In the genomic region with DNA sequence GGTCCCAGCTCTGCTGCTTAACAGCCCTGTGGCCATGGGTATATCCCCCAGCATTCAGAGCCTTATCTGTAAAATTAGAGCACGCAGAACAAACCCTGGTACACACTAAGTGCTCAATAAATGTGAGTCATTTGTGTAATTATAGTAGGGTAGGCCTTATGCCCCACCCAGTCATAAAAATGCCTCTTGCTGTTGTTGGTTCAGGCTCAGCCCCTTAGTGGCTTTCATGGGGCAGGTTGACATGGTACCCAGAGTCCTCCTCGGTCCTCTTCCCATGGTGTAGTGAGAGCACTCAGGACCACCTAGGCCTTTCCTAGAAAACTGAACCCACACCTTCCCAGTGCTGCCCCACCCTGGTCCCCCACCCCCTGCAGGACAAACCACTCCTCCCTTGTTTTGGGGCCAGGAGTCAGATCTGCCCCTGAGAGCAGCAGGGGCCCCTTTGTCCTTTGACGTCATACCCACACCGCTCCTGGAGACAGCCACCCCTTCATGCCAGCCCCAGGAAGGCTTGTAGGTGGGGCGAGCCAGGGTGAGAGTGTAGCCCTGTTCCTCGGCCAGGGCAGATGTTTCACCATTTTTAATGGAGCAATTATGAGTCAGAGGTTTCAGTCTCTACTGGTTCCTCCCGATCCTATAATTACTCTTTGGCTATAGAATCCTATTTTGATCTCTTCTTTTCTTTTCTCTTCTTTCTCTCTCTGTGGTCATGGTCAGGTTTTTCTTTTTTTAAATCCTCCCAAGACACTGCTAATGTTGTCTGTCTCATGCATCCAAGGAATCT, we compare ENCODE assay signal across 8 cellular contexts. TPM values are rescaled to one million over a fixed set of nuclear protein-coding genes. Genes with fewer than 3 reads are reported as not detected.
DNase-seq lines count a peak whose midpoint lies in the region; ATAC-seq and TF ChIP-seq lines count a peak whose summit lies in the region.

No MANE protein-coding gene starts in this region.

- DNase-seq in stimulated activated CD4-positive, alpha-beta T cell treated with anti-CD3 and anti-CD28 coated beads, Interleukin-15, amount 100 ng/mL, for 24 hours, result peak; percentile 40
- DNase-seq in stimulated activated CD4-positive, alpha-beta T cell treated with anti-CD3 and anti-CD28 coated beads, Interleukin-2, amount 100 ng/mL, for 48 hours, result no peak
- peak; percentile 88 for DNase-seq in PC-3
- DNase-seq in brain microvascular endothelial cell, result peak; percentile 70
- DNase-seq in left kidney (ENCODE audit: low read depth, low spot score), result peak; percentile 35
- no peak for DNase-seq in testis
- no peak for DNase-seq in NCI-H1436 treated with DMSO at 0.1 percent for 48 hours (lab: John Stamatoyannopoulos, UW)

- no TSS peak for BruUV-seq in PC-3 (replicated peaks; lab: Mats Ljungman, UMichigan)

- peak; percentile 59 for ATAC-seq in PC-3
- no peak for ATAC-seq in HG02973 (IDR thresholded peaks at IDR 0.05; ENCODE audit: unreplicated experiment)

- POLR2A ChIA-PET in PC-3 (lab: Charles Lee; ENCODE audit: unreplicated experiment), result interaction anchor here (0.5 to 1.0 kb wide), 3 partner anchors 34 to 362 kb away, joined by 3 to 6 read pairs (median 3); no protein-coding TSS in a partner anchor

- no peak overlapping the region for H2AFZ ChIP-seq in PC-3 (ENCODE audit: low read length)

- no peaks in the 10 kb centered on the region for H3K9me3 ChIP-seq in PC-3 (ENCODE audit: low read length)
- no peaks in the 10 kb centered on the region for H3K9me3 ChIP-seq in testis

- H3K4me3 ChIP-seq in PC-3 (ENCODE audit: low read length) (peak overlapping the region; percentile 42; the same call in 1 of the 2 replicates), brain microvascular endothelial cell (ENCODE audit: low read depth, low read length) (no peak overlapping the region), testis (no peak overlapping the region)

- intact Hi-C loops in PC-3 (cut with micrococcal nuclease), result loop anchor here (5.0 kb wide), 1 partner anchor 37 kb away; the partner anchor contains the start of gene ACTN4
- intact Hi-C loops in testis (cut with DNase I; ENCODE audit: low total_unique reads), result no loop called here

- H3K79me2 ChIP-seq in PC-3 (ENCODE audit: low read length), result peaks cover 85% of the 10 kb centered on the region

- H3K27ac ChIP-seq in PC-3 (ENCODE audit: low read length) (peak overlapping the region; percentile 100), brain microvascular endothelial cell (peak overlapping the region; percentile 90), testis (peak overlapping the region; percentile 58 to 63)

- TF ChIP-seq CTCF in PC-3 (conservative IDR thresholded peaks at IDR 0.05; ENCODE audit: low read depth, low read length) (no peak), brain microvascular endothelial cell (IDR thresholded peaks at IDR 0.05; ENCODE audit: low read depth, low read length, missing control alignments) (peak; percentile 11), testis (IDR thresholded peaks at IDR 0.05) (no peak)

- in situ Hi-C loops in brain microvascular endothelial cell (cut with HindIII; ENCODE audit: low pct_ligation_motif_present, low sequenced_read_pairs), result no loop called here

- CTCF ChIA-PET in PC-3 (lab: Charles Lee), result no interaction called here

- peaks cover 6% of the 10 kb centered on the region for H3F3A ChIP-seq in PC-3 (ENCODE audit: low read length, unreplicated experiment)

- H3K36me3 ChIP-seq in PC-3 (ENCODE audit: low read depth, low read length) (peaks cover 49% of the 10 kb centered on the region), brain microvascular endothelial cell (replicated peaks) (peaks cover 9% of the 10 kb centered on the region), testis (ENCODE audit: low read depth, missing control alignments) (no peaks in the 10 kb centered on the region)

- H3K27me3 ChIP-seq in PC-3 (ENCODE audit: low read length) (no peaks in the 10 kb centered on the region), brain microvascular endothelial cell (replicated peaks) (no peaks in the 10 kb centered on the region), testis (no peaks in the 10 kb centered on the region)

- H3K9ac ChIP-seq in PC-3 (ENCODE audit: low read length), result peak overlapping the region; percentile 98

- TF ChIP-seq POLR2A in testis (IDR thresholded peaks at IDR 0.05), result no peak

- H3K4me2 ChIP-seq in PC-3 (ENCODE audit: low read length), result peak overlapping the region; percentile 83

- H3K9me2 ChIP-seq in PC-3 (replicated peaks; ENCODE audit: low read length), result no peaks in the 10 kb centered on the region

- H4K20me1 ChIP-seq in PC-3 (ENCODE audit: low read length), result no peaks in the 10 kb centered on the region

- 56 to 59% methylated on average over 7 of the region's 7 CpGs for WGBS in testis, 2 donors

- H3K4me1 ChIP-seq in PC-3 (ENCODE audit: insufficient read depth, low read length) (peaks cover 75% of the 10 kb centered on the region), testis (peaks cover 34% of the 10 kb centered on the region)

RNA-seq across cellular contexts. Expression of gene ACTN4, which starts 36.8 kb away (rescaled TPM):
- 382 and 397 TPM in 2 replicates for total RNA-seq in PC-3 (2014; rRNA removed)
- 100 to 1,000 TPM; 112 to 135 TPM for total RNA-seq in testis
- 158 TPM for polyA plus RNA-seq in testis (ENCODE audit: insufficient read depth, low read depth, low replicate concordance)

Comparison
In these comparisons a context has a peak if more than half of its experiments do, and no peak if none do; other contexts are left out.
1. DNase-seq: peak in stimulated activated CD4-positive, alpha-beta T cell treated with anti-CD3 and anti-CD28 coated beads, Interleukin-15, amount 100 ng/mL, for 24 hours (single experiment), PC-3 (single experiment), brain microvascular endothelial cell (single experiment) and left kidney (single experiment); none in stimulated activated CD4-positive, alpha-beta T cell treated with anti-CD3 and anti-CD28 coated beads, Interleukin-2, amount 100 ng/mL, for 48 hours (0 of 2), testis (single experiment) and NCI-H1436 treated with DMSO at 0.1 percent for 48 hours (single experiment).
2. Peak in every context shown above with its lines, with median percentiles within 50 percentile points of each other: H3K27ac ChIP-seq.